1 cellular context compared by ENCODE assay signal in genomic region chr14:103552011-103552797, GRCh38.
TF ChIP-seq lines count a peak whose summit lies in the region.

No MANE protein-coding gene starts in this region.

TF ChIP-seq in A549, 52 proteins besides CTCF, POLR2A, EP300 and RAD21 (continued from another document):
- TF ChIP-seq KDM1A (IDR thresholded peaks at IDR 0.05; ENCODE audit: low read depth) (no peak), CBX2 (IDR thresholded peaks at IDR 0.05; ENCODE audit: borderline replicate concordance, low read depth) (no peak), BHLHE40 (IDR thresholded peaks at IDR 0.05; ENCODE audit: low read depth, low read length) (no peak), FOSL2 (IDR thresholded peaks at IDR 0.05) (no peak), FOSL2 (CRISPR knock-in tag; IDR thresholded peaks at IDR 0.05) (no peak), ZC3H11A (IDR thresholded peaks at IDR 0.05) (no peak), ZFP36 (IDR thresholded peaks at IDR 0.05; ENCODE audit: borderline replicate concordance, partially characterized antibody) (no peak), NR3C1 (IDR thresholded peaks at IDR 0.05) (no peak), EHF (CRISPR knock-in tag; IDR thresholded peaks at IDR 0.05) (no peak)
- TF ChIP-seq, protein P1, sequence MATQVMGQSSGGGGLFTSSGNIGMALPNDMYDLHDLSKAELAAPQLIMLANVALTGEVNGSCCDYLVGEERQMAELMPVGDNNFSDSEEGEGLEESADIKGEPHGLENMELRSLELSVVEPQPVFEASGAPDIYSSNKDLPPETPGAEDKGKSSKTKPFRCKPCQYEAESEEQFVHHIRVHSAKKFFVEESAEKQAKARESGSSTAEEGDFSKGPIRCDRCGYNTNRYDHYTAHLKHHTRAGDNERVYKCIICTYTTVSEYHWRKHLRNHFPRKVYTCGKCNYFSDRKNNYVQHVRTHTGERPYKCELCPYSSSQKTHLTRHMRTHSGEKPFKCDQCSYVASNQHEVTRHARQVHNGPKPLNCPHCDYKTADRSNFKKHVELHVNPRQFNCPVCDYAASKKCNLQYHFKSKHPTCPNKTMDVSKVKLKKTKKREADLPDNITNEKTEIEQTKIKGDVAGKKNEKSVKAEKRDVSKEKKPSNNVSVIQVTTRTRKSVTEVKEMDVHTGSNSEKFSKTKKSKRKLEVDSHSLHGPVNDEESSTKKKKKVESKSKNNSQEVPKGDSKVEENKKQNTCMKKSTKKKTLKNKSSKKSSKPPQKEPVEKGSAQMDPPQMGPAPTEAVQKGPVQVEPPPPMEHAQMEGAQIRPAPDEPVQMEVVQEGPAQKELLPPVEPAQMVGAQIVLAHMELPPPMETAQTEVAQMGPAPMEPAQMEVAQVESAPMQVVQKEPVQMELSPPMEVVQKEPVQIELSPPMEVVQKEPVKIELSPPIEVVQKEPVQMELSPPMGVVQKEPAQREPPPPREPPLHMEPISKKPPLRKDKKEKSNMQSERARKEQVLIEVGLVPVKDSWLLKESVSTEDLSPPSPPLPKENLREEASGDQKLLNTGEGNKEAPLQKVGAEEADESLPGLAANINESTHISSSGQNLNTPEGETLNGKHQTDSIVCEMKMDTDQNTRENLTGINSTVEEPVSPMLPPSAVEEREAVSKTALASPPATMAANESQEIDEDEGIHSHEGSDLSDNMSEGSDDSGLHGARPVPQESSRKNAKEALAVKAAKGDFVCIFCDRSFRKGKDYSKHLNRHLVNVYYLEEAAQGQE (IDR thresholded peaks at IDR 0.05): no peak
- TF ChIP-seq, protein P2, sequence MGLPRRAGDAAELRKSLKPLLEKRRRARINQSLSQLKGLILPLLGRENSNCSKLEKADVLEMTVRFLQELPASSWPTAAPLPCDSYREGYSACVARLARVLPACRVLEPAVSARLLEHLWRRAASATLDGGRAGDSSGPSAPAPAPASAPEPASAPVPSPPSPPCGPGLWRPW (IDR thresholded peaks at IDR 0.05): no peak
TF ChIP-seq in A549: peak in this region for 0.
